1 cellular context compared by ENCODE assay signal in the genomic region with DNA sequence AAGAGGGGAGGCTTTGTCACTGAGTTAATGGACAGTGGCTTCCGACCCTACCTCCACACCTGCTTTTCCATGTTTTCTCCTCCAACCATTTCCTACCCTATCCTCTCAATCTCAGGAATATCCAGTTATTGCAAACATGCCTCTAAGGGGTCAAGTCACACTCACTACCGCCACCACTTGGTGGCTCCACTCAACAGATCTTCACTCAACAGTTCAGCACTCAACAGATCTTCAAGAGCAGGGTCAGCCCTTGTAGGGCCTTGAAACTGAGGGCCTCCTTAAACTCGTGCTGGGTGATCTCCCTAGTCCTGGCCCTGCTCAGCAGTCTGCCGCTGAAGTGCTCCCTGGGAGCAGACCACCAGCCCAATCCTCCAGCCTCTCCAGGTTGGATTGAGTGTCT.
TF ChIP-seq lines count a peak whose summit lies in the region.

No MANE protein-coding gene starts in this region.

TF ChIP-seq in Ishikawa, 13 proteins besides CTCF, POLR2A, EP300 and RAD21:
- no peak for TF ChIP-seq REST (IDR thresholded peaks at IDR 0.05; ENCODE audit: low read depth)
- no peak for TF ChIP-seq YY1 (IDR thresholded peaks at IDR 0.05; ENCODE audit: low read depth)
- TF ChIP-seq TEAD4 (IDR thresholded peaks at IDR 0.05): no peak
- no peak for TF ChIP-seq USF1 (IDR thresholded peaks at IDR 0.05)
- no peak for TF ChIP-seq TAF1 (IDR thresholded peaks at IDR 0.05; ENCODE audit: low read depth)
- no peak for TF ChIP-seq TCF12 (IDR thresholded peaks at IDR 0.05; ENCODE audit: low read depth)
- TF ChIP-seq EGR1 (IDR thresholded peaks at IDR 0.05): no peak
- TF ChIP-seq, protein P1, sequence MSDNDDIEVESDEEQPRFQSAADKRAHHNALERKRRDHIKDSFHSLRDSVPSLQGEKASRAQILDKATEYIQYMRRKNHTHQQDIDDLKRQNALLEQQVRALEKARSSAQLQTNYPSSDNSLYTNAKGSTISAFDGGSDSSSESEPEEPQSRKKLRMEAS (IDR thresholded peaks at IDR 0.05): no peak
- no peak for TF ChIP-seq ZBTB7A (IDR thresholded peaks at IDR 0.05; ENCODE audit: low read depth)
- no peak for TF ChIP-seq CEBPB (IDR thresholded peaks at IDR 0.05)
- no peak for TF ChIP-seq CREB1 (IDR thresholded peaks at IDR 0.05; ENCODE audit: low read depth)
- no peak for TF ChIP-seq FOXM1 (IDR thresholded peaks at IDR 0.05; ENCODE audit: borderline replicate concordance, low read depth)
- TF ChIP-seq NFIC (IDR thresholded peaks at IDR 0.05): no peak
